In the genomic region with DNA sequence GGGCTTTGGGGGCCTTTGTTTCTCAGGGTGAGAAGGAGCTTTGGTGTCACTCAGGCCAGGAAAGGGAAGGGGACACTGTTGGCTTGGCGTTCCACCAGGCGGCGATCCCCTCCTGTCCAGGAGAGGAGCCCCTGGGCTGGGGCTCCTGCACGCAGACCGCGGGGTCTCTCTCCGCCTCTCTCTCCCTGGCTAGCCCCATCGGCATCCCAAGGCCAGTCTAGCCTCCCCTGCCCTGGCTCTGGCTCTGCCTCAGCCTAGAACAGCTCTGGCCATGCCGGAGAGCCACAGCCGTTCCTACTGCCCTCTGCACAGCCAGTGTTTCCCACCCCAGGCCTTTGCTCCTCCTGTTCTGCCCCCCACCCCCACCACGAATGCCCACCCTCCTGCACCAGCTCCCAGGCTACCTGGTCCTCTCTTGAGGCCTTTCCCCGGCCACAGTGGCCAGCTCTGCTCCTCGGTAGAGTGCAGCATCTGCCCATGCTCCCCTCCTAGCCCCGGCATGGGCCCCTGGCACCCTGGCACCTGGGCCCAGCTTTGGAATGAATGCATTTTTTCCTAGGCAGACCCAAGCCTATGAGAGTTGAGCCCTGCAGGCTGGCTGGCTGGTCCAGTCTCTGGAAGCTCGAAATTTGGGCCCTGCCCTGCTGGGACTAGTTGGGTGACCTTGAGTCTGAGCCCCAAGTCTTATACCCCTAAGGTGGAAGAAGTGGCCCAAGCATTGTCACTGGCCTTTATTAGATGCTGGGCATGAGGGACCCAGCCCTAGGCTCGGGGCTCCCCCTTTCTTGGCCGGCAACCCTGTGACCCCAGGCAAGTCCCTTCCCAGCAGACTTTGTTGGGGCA, we compare ENCODE assay signal across 1 cellular context.
A peak's percentile ranks its signal among the peaks of the same experiment; 100 is the strongest.
TF ChIP-seq lines count a peak whose summit lies in the region.

No MANE protein-coding gene starts in this region.

TF ChIP-seq in K562, 482 proteins besides CTCF, POLR2A, EP300 and RAD21:
- no peak for TF ChIP-seq ATF1 (CRISPR knock-in tag; IDR thresholded peaks at IDR 0.05)
- 0 out of 2 replicates have a peak, but pooled peaks have one; percentile 22 for TF ChIP-seq ATF1 (tag; IDR thresholded peaks at IDR 0.05)
- no peak for TF ChIP-seq CEBPZ (IDR thresholded peaks at IDR 0.05; ENCODE audit: borderline replicate concordance, low read depth, low read length)
